9 cellular contexts compared by ENCODE assay signal in genomic region chr20:43925215-43925614, GRCh38. TPM values are rescaled to one million over a fixed set of nuclear protein-coding genes. Genes with fewer than 3 reads are reported as not detected.
DNase-seq lines count a peak whose midpoint lies in the region; ATAC-seq, FAIRE-seq and TF ChIP-seq lines count a peak whose summit lies in the region.
"Had no signal": no experiment of that assay in that cellular context is flagged by ENCODE, and none has a peak within 500 bp of the region (broad histone marks: within the 10 kb centered on the region; RNA-seq: fewer than 3 reads in every experiment).

No MANE protein-coding gene starts in this region.

- peaks cover 5% of the 10 kb centered on the region for H3K27me3 ChIP-seq in Caco-2 (replicated peaks; ENCODE audit: control insufficient read depth, insufficient read depth, low read length)

- H3K4me3 ChIP-seq in Caco-2 (ENCODE audit: low read depth, low read length), result no peak overlapping the region
- H3K4me3 ChIP-seq: heart right ventricle had no signal

- no peak for TF ChIP-seq POLR2A in GM12892 (IDR thresholded peaks at IDR 0.05; ENCODE audit: low read depth, low read length)

- FAIRE-seq in GM12892 (lab: Jason Lieb, UNC), result peak; percentile 84

- CTCF ChIA-PET in Caco-2 (lab: Charles Lee), result interaction anchor here (0.7 kb wide), 1 partner anchor 16 kb away, joined by 6 read pairs; no protein-coding TSS in a partner anchor

- intact Hi-C loops in Caco-2 (cut with micrococcal nuclease; ENCODE audit: unreplicated experiment), result no loop called here

- TF ChIP-seq CTCF in omental fat pad (IDR thresholded peaks at IDR 0.05) (no peak), Caco-2 (IDR thresholded peaks at IDR 0.05; ENCODE audit: insufficient read depth in 1 of 2, low read depth in 1 of 2, low read length in 1 of 2, severe bottlenecking in 1 of 2, unreplicated experiment in 1 of 2) (no peak)

- H3K27ac Mint-ChIP-seq in activated naive CD4-positive, alpha-beta T cell treated with anti-CD3 and anti-CD28 coated beads, Interleukin-2, amount 50 U/mL, for 72 hours, result peak overlapping the region in 1 of 2 donors; percentile 12
- no peak overlapping the region for H3K27ac Mint-ChIP-seq in Caco-2 (ENCODE audit: unreplicated experiment)

- no peak for DNase-seq in GM12892 (ENCODE audit: insufficient read length)
- peak; percentile 55 for DNase-seq in SK-MEL-5 (ENCODE audit: low read depth, low spot score)
- peak in 1 of 2 donors; percentile 54 for DNase-seq in activated naive CD4-positive, alpha-beta T cell treated with anti-CD3 and anti-CD28 coated beads, Interleukin-2, amount 50 U/mL, for 72 hours (ENCODE audit: low spot score in 2 of 2)
- peak; percentile 22 for DNase-seq in stimulated activated CD8-positive, alpha-beta memory T cell treated with anti-CD3 and anti-CD28 coated beads, Interleukin-12 subunit alpha, Interleukin-12 subunit beta, amount 100 ng/mL, for 1 hour (ENCODE audit: low read depth)
- DNase-seq in NCI-H510A treated with DMSO at 0.1 percent for 48 hours (lab: John Stamatoyannopoulos, UW), result no peak
- DNase-seq in omental fat pad (ENCODE audit: low spot score), result no peak
- no peak for DNase-seq in NOMO-1 (lab: John Stamatoyannopoulos, UW; ENCODE audit: unreplicated experiment in 2 of 2)
- DNase-seq in Caco-2, result no peak

- POLR2A ChIA-PET in Caco-2 (lab: Charles Lee), result no interaction called here

- H3K4me1 Mint-ChIP-seq in Caco-2 (ENCODE audit: low read depth, unreplicated experiment), result no peaks in the 10 kb centered on the region

- peak; percentile 81 to 91 for ATAC-seq in activated naive CD4-positive, alpha-beta T cell treated with anti-CD3 and anti-CD28 coated beads, Interleukin-2, amount 50 U/mL, for 72 hours
- ATAC-seq in omental fat pad (ENCODE audit: low FRiP score), result no peak

- H3K9me3 ChIP-seq in Caco-2, result no peaks in the 10 kb centered on the region
- H3K9me3 ChIP-seq: heart right ventricle had no signal

- no peaks in the 10 kb centered on the region for H3K9me3 Mint-ChIP-seq in activated naive CD4-positive, alpha-beta T cell treated with anti-CD3 and anti-CD28 coated beads, Interleukin-2, amount 50 U/mL, for 72 hours
- H3K9me3 Mint-ChIP-seq in Caco-2 (ENCODE audit: unreplicated experiment), result no peaks in the 10 kb centered on the region

- no TSS peak for BruUV-seq in Caco-2 (replicated peaks; lab: Mats Ljungman, UMichigan)

- no peaks in the 10 kb centered on the region for H3K4me1 ChIP-seq in Caco-2

- no peak overlapping the region for H3K4me3 Mint-ChIP-seq in Caco-2 (ENCODE audit: unreplicated experiment)

- H3K36me3 Mint-ChIP-seq in activated naive CD4-positive, alpha-beta T cell treated with anti-CD3 and anti-CD28 coated beads, Interleukin-2, amount 50 U/mL, for 72 hours, result no peaks in the 10 kb centered on the region
- no peaks in the 10 kb centered on the region for H3K36me3 Mint-ChIP-seq in Caco-2 (ENCODE audit: insufficient read depth, unreplicated experiment)

- peaks cover 37% of the 10 kb centered on the region for H3K27me3 Mint-ChIP-seq in Caco-2 (ENCODE audit: insufficient read depth, unreplicated experiment)

- H3K36me3 ChIP-seq in Caco-2 (ENCODE audit: control insufficient read depth, insufficient read depth, low read length), result no peaks in the 10 kb centered on the region
- H3K36me3 ChIP-seq: heart right ventricle had no signal

- in situ Hi-C loops in SK-MEL-5 (cut with HindIII; ENCODE audit: low pct_unique_long_range_greater_than_20kb, low sequenced_read_pairs), result no loop called here

RNA-seq across cellular contexts. Expression of gene TOX2, which starts 10.6 kb away (rescaled TPM):
- polyA plus RNA-seq in GM12892 (2012; ENCODE audit: missing spikeins), result 20.8 TPM
- total RNA-seq in SK-MEL-5 (2014; rRNA removed; shearing (Covaris generic)), result 0.37 and 0.51 TPM in 2 replicates
- polyA plus RNA-seq in SK-MEL-5 (2015; cell fraction: cytosol; rRNA removed), result 3.9 and 4.7 TPM in 2 replicates
- polyA plus RNA-seq in SK-MEL-5 (2015; cell fraction: nucleus; rRNA removed), result 0.84 and 1.1 TPM in 2 replicates
- 1 to 10 TPM; 1.5 to 3.6 TPM for total RNA-seq in activated naive CD4-positive, alpha-beta T cell treated with anti-CD3 and anti-CD28 coated beads, Interleukin-2, amount 50 U/mL, for 72 hours
- total RNA-seq in omental fat pad (1 to 10 TPM in 2 of 4 donors, under 1 TPM in 2; 0.44 to 7.1 (median 1.0) TPM), Caco-2 (2022) (not detected in 2 replicates)

Comparison
In these comparisons a context has a peak if more than half of its experiments do, and no peak if none do; other contexts are left out.
1. DNase-seq: peak in SK-MEL-5 (single experiment) and stimulated activated CD8-positive, alpha-beta memory T cell treated with anti-CD3 and anti-CD28 coated beads, Interleukin-12 subunit alpha, Interleukin-12 subunit beta, amount 100 ng/mL, for 1 hour (single experiment); none in GM12892 (single experiment), NCI-H510A treated with DMSO at 0.1 percent for 48 hours (single experiment), omental fat pad (single experiment), NOMO-1 (0 of 2) and Caco-2 (0 of 2).